Comparison of ENCODE assay signal across 9 cellular contexts in genomic region chr1:166884040-166884642, GRCh38. TPM values are rescaled to one million over a fixed set of nuclear protein-coding genes. Genes with fewer than 3 reads are reported as not detected.
DNase-seq lines count a peak whose midpoint lies in the region; ATAC-seq and TF ChIP-seq lines count a peak whose summit lies in the region.
"Had no signal": no experiment of that assay in that cellular context is flagged by ENCODE, and none has a peak within 500 bp of the region (broad histone marks: within the 10 kb centered on the region; RNA-seq: fewer than 3 reads in every experiment).

No MANE protein-coding gene starts in this region.

- no peak for ATAC-seq in HG03571 (IDR thresholded peaks at IDR 0.05; ENCODE audit: unreplicated experiment)

- TF ChIP-seq POLR2A in breast epithelium (IDR thresholded peaks at IDR 0.05) = no peak

- H3K27ac ChIP-seq in breast epithelium = no peak overlapping the region
- H3K27ac ChIP-seq: C4-2B had no signal

- no peak overlapping the region for H3K4me3 Mint-ChIP-seq in activated T-helper 1 cell treated with anti-CD3 and anti-CD28 coated beads, Interleukin-12 subunit alpha, Interleukin-12 subunit beta, Interleukin-2, Interleukin-4 antibody, amounts not matched to agents 30 ng/mL and 10 ng/mL and 1 ng/mL, durations not matched to agents 14 hours and 24 hours and 36 hours

- no peaks in the 10 kb centered on the region for H3K36me3 Mint-ChIP-seq in activated T-helper 1 cell treated with anti-CD3 and anti-CD28 coated beads, Interleukin-12 subunit alpha, Interleukin-12 subunit beta, Interleukin-2, Interleukin-4 antibody, amounts not matched to agents 30 ng/mL and 10 ng/mL and 1 ng/mL, durations not matched to agents 14 hours and 24 hours and 36 hours (ENCODE audit: low read depth)

- intact Hi-C loops in activated T-helper 1 cell treated with anti-CD3 and anti-CD28 coated beads, Interleukin-12 subunit alpha, Interleukin-12 subunit beta, Interleukin-2, Interleukin-4 antibody, amounts not matched to agents 30 ng/mL and 10 ng/mL and 1 ng/mL, durations not matched to agents 14 hours and 24 hours and 36 hours (cut with micrococcal nuclease) = loop anchor here (1.0 kb wide), 1 partner anchor 175 kb away; no protein-coding TSS in a partner anchor
- intact Hi-C loops in breast epithelium (cut with DNase I; ENCODE audit: low total_unique reads) = no loop called here

- H3K4me1 Mint-ChIP-seq in activated T-helper 1 cell treated with anti-CD3 and anti-CD28 coated beads, Interleukin-12 subunit alpha, Interleukin-12 subunit beta, Interleukin-2, Interleukin-4 antibody, amounts not matched to agents 30 ng/mL and 10 ng/mL and 1 ng/mL, durations not matched to agents 14 hours and 24 hours and 36 hours (ENCODE audit: low read depth) = peaks cover 12% of the 10 kb centered on the region

- DNase-seq in activated T-helper 1 cell treated with Interleukin-2 at 50 U/mL for 16 hours (ENCODE audit: low read depth) = peak; percentile 1
- DNase-seq in activated T-helper 1 cell treated with anti-CD3 and anti-CD28 coated beads, Interleukin-12 subunit alpha, Interleukin-12 subunit beta, Interleukin-2, Interleukin-4 antibody, amounts not matched to agents 30 ng/mL and 10 ng/mL and 1 ng/mL, durations not matched to agents 14 hours and 24 hours and 36 hours (ENCODE audit: low spot score) = no peak
- peak; percentile 37 for DNase-seq in RPMI7951 (ENCODE audit: low read depth)
- peak; percentile 28 to 55 for DNase-seq in breast epithelium (ENCODE audit: low spot score in 2 of 2)
- peak; percentile 22 for DNase-seq in iris pigment epithelial cell (ENCODE audit: low read depth)
- DNase-seq in stimulated activated CD4-positive, alpha-beta T cell treated with anti-CD3 and anti-CD28 coated beads, Interleukin-15, amount 100 ng/mL, for 48 hours (ENCODE audit: low read depth in 2 of 2) = peak; percentile 10 to 22
- DNase-seq in HT-29 (ENCODE audit: low spot score) = no peak

- H3K9me3 ChIP-seq in breast epithelium = no peaks in the 10 kb centered on the region

- peaks cover 0 to 4% of the 10 kb centered on the region in 2 donors for H3K4me1 ChIP-seq in breast epithelium

- no peaks in the 10 kb centered on the region for H3K9me3 Mint-ChIP-seq in activated T-helper 1 cell treated with anti-CD3 and anti-CD28 coated beads, Interleukin-12 subunit alpha, Interleukin-12 subunit beta, Interleukin-2, Interleukin-4 antibody, amounts not matched to agents 30 ng/mL and 10 ng/mL and 1 ng/mL, durations not matched to agents 14 hours and 24 hours and 36 hours

- peaks cover 0 to 12% of the 10 kb centered on the region in 2 donors for H3K27me3 ChIP-seq in breast epithelium

- H3K27me3 Mint-ChIP-seq in activated T-helper 1 cell treated with anti-CD3 and anti-CD28 coated beads, Interleukin-12 subunit alpha, Interleukin-12 subunit beta, Interleukin-2, Interleukin-4 antibody, amounts not matched to agents 30 ng/mL and 10 ng/mL and 1 ng/mL, durations not matched to agents 14 hours and 24 hours and 36 hours (ENCODE audit: insufficient read depth) = peaks cover 17% of the 10 kb centered on the region

- peak; percentile 32 to 55 (median 48) for TF ChIP-seq CTCF in breast epithelium (IDR thresholded peaks at IDR 0.05)

- H3K4me3 ChIP-seq in breast epithelium = peak overlapping the region in 2 of 3 donors; percentile 32 to 53

- no peaks in the 10 kb centered on the region for H3K36me3 ChIP-seq in breast epithelium

- no peak overlapping the region for H3K27ac Mint-ChIP-seq in activated T-helper 1 cell treated with anti-CD3 and anti-CD28 coated beads, Interleukin-12 subunit alpha, Interleukin-12 subunit beta, Interleukin-2, Interleukin-4 antibody, amounts not matched to agents 30 ng/mL and 10 ng/mL and 1 ng/mL, durations not matched to agents 14 hours and 24 hours and 36 hours

RNA-seq across cellular contexts. Expression of gene TADA1, which starts 8.1 kb away (rescaled TPM):
- total RNA-seq in activated T-helper 1 cell treated with anti-CD3 and anti-CD28 coated beads, Interleukin-12 subunit alpha, Interleukin-12 subunit beta, Interleukin-2, Interleukin-4 antibody, amounts not matched to agents 30 ng/mL and 10 ng/mL and 1 ng/mL, durations not matched to agents 14 hours and 24 hours and 36 hours = 15.6 and 17.3 TPM in 2 replicates
- total RNA-seq in RPMI7951 (2014; rRNA removed; shearing (Covaris generic)) = 11.6 and 11.7 TPM in 2 replicates
- 10 to 100 TPM in 2 of 3 donors, 1 to 10 TPM in 1; 6.9 to 18.7 (median 14.1) TPM for total RNA-seq in breast epithelium
- 5.7 and 7.2 TPM in 2 replicates for total RNA-seq in HT-29 (2014; rRNA removed; shearing (Covaris generic))

RNA-seq across cellular contexts. Expression of gene POGK, which starts 44.9 kb away (rescaled TPM):
- 51.4 and 54.1 TPM in 2 replicates for total RNA-seq in activated T-helper 1 cell treated with anti-CD3 and anti-CD28 coated beads, Interleukin-12 subunit alpha, Interleukin-12 subunit beta, Interleukin-2, Interleukin-4 antibody, amounts not matched to agents 30 ng/mL and 10 ng/mL and 1 ng/mL, durations not matched to agents 14 hours and 24 hours and 36 hours
- 17.6 and 18.3 TPM in 2 replicates for total RNA-seq in RPMI7951 (2014; rRNA removed; shearing (Covaris generic))
- total RNA-seq in breast epithelium = 10 to 100 TPM; 29.5 to 42.9 (median 29.8) TPM
- 21.2 and 22.0 TPM in 2 replicates for total RNA-seq in HT-29 (2014; rRNA removed; shearing (Covaris generic))

Comparison
In these comparisons a context has a peak if more than half of its experiments do, and no peak if none do; other contexts are left out.
1. DNase-seq: peak in activated T-helper 1 cell treated with Interleukin-2 at 50 U/mL for 16 hours (single experiment), RPMI7951 (single experiment), breast epithelium (2 of 2), iris pigment epithelial cell (single experiment) and stimulated activated CD4-positive, alpha-beta T cell treated with anti-CD3 and anti-CD28 coated beads, Interleukin-15, amount 100 ng/mL, for 48 hours (2 of 2); none in activated T-helper 1 cell treated with anti-CD3 and anti-CD28 coated beads, Interleukin-12 subunit alpha, Interleukin-12 subunit beta, Interleukin-2, Interleukin-4 antibody, amounts not matched to agents 30 ng/mL and 10 ng/mL and 1 ng/mL, durations not matched to agents 14 hours and 24 hours and 36 hours (single experiment) and HT-29 (single experiment).